2 cellular contexts compared by ENCODE assay signal in the genomic region with DNA sequence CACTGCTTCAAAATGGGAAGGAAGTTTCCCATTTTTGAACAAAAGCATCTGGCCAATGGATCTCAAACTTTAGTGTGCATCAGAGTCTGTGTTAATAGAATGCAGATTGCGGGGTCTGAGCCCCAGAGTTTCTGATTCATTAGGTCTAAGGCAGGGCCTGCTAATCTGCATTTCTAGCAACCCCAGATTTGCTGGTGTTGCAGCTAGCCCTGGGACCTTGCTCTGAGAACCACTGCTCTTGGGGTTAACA.
TF ChIP-seq lines count a peak whose summit lies in the region.

No MANE protein-coding gene starts in this region.

TF ChIP-seq in A549, 52 proteins besides CTCF, POLR2A, EP300 and RAD21:
- TF ChIP-seq, protein P1, sequence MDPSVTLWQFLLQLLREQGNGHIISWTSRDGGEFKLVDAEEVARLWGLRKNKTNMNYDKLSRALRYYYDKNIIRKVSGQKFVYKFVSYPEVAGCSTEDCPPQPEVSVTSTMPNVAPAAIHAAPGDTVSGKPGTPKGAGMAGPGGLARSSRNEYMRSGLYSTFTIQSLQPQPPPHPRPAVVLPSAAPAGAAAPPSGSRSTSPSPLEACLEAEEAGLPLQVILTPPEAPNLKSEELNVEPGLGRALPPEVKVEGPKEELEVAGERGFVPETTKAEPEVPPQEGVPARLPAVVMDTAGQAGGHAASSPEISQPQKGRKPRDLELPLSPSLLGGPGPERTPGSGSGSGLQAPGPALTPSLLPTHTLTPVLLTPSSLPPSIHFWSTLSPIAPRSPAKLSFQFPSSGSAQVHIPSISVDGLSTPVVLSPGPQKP (IDR thresholded peaks at IDR 0.05; ENCODE audit: low read depth, low read length), result no peak
- TF ChIP-seq MYC (IDR thresholded peaks at IDR 0.05; ENCODE audit: borderline replicate concordance, low read length) (no peak), FOSB (CRISPR knock-in tag; IDR thresholded peaks at IDR 0.05) (no peak), RFX5 (IDR thresholded peaks at IDR 0.05) (no peak), SMC3 (IDR thresholded peaks at IDR 0.05) (no peak), HEYL (CRISPR knock-in tag; IDR thresholded peaks at IDR 0.05) (no peak), TP53 (CRISPR knock-in tag; IDR thresholded peaks at IDR 0.05) (no peak), MAFK (IDR thresholded peaks at IDR 0.05; ENCODE audit: partially characterized antibody) (no peak)
- TF ChIP-seq, protein P2, sequence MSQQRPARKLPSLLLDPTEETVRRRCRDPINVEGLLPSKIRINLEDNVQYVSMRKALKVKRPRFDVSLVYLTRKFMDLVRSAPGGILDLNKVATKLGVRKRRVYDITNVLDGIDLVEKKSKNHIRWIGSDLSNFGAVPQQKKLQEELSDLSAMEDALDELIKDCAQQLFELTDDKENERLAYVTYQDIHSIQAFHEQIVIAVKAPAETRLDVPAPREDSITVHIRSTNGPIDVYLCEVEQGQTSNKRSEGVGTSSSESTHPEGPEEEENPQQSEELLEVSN (IDR thresholded peaks at IDR 0.05; ENCODE audit: borderline replicate concordance, low read depth), result no peak
- TF ChIP-seq, protein P3, sequence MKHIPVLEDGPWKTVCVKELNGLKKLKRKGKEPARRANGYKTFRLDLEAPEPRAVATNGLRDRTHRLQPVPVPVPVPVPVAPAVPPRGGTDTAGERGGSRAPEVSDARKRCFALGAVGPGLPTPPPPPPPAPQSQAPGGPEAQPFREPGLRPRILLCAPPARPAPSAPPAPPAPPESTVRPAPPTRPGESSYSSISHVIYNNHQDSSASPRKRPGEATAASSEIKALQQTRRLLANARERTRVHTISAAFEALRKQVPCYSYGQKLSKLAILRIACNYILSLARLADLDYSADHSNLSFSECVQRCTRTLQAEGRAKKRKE (CRISPR knock-in tag; IDR thresholded peaks at IDR 0.05; ENCODE audit: low read depth), result no peak

TF ChIP-seq in liver, 16 proteins besides CTCF, POLR2A, EP300 and RAD21:
- TF ChIP-seq, protein P4, sequence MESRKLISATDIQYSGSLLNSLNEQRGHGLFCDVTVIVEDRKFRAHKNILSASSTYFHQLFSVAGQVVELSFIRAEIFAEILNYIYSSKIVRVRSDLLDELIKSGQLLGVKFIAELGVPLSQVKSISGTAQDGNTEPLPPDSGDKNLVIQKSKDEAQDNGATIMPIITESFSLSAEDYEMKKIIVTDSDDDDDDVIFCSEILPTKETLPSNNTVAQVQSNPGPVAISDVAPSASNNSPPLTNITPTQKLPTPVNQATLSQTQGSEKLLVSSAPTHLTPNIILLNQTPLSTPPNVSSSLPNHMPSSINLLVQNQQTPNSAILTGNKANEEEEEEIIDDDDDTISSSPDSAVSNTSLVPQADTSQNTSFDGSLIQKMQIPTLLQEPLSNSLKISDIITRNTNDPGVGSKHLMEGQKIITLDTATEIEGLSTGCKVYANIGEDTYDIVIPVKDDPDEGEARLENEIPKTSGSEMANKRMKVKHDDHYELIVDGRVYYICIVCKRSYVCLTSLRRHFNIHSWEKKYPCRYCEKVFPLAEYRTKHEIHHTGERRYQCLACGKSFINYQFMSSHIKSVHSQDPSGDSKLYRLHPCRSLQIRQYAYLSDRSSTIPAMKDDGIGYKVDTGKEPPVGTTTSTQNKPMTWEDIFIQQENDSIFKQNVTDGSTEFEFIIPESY (IDR thresholded peaks at IDR 0.05), result no peak
- TF ChIP-seq GABPA (IDR thresholded peaks at IDR 0.05 in 1 of 2, conservative IDR thresholded peaks at IDR 0.05 in 1 of 2) (no peak), EGR1 (IDR thresholded peaks at IDR 0.05; ENCODE audit: low read depth in 2 of 2) (no peak), HNF4A (conservative IDR thresholded peaks at IDR 0.05) (no peak), HNF4G (IDR thresholded peaks at IDR 0.05) (no peak), FOXA2 (IDR thresholded peaks at IDR 0.05) (no peak), TAF1 (conservative IDR thresholded peaks at IDR 0.05) (no peak)
- TF ChIP-seq, protein P5, sequence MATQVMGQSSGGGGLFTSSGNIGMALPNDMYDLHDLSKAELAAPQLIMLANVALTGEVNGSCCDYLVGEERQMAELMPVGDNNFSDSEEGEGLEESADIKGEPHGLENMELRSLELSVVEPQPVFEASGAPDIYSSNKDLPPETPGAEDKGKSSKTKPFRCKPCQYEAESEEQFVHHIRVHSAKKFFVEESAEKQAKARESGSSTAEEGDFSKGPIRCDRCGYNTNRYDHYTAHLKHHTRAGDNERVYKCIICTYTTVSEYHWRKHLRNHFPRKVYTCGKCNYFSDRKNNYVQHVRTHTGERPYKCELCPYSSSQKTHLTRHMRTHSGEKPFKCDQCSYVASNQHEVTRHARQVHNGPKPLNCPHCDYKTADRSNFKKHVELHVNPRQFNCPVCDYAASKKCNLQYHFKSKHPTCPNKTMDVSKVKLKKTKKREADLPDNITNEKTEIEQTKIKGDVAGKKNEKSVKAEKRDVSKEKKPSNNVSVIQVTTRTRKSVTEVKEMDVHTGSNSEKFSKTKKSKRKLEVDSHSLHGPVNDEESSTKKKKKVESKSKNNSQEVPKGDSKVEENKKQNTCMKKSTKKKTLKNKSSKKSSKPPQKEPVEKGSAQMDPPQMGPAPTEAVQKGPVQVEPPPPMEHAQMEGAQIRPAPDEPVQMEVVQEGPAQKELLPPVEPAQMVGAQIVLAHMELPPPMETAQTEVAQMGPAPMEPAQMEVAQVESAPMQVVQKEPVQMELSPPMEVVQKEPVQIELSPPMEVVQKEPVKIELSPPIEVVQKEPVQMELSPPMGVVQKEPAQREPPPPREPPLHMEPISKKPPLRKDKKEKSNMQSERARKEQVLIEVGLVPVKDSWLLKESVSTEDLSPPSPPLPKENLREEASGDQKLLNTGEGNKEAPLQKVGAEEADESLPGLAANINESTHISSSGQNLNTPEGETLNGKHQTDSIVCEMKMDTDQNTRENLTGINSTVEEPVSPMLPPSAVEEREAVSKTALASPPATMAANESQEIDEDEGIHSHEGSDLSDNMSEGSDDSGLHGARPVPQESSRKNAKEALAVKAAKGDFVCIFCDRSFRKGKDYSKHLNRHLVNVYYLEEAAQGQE (IDR thresholded peaks at IDR 0.05), result no peak
- TF ChIP-seq, protein P6, sequence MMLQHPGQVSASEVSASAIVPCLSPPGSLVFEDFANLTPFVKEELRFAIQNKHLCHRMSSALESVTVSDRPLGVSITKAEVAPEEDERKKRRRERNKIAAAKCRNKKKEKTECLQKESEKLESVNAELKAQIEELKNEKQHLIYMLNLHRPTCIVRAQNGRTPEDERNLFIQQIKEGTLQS (IDR thresholded peaks at IDR 0.05), result no peak
TF ChIP-seq in liver: peak in this region for 0.
